8 cellular contexts compared by ENCODE assay signal in the genomic region with DNA sequence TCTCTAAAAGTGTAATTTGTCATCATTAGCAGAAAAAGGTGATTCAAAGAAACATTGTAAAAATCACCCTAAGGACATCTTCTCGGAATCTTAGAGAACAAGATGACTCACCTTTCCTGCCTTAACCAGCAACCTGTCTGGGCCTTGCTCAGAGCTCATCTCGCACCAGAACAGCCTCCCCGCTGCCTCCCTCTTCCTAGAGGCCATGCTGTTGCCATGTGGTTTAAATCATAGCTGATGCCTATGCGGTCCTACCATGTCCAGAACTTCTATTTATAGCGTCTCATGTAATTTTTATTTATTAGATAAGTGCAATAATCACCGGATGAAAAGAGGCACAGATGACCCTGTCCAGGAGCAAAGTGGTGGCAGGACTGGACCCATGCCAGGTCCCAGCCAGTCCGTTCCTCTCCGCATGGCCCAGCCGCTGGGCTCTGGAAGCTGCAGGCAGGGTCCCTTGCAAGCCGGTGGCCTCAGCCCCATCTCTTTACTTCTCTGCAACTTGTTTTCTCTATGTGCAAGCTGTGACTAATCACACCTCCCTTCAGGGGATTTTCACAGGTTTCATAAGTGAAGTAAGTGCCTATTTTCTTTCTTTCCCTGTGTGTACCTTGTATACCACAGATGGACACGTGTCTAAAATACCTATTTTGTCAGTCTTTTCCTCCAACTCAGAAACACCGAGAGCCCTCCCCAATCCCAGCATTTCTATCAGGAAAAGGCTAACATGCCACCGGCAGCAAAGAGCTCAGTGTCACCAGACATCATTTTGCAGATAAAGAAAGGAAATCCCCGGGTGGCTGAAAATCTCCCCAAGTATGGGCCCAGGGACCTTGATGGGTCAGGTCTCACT. TPM values are rescaled to one million over a fixed set of nuclear protein-coding genes. Genes with fewer than 3 reads are reported as not detected.
A peak's percentile ranks its signal among the peaks of the same experiment; 100 is the strongest.
DNase-seq lines count a peak whose midpoint lies in the region; ATAC-seq and TF ChIP-seq lines count a peak whose summit lies in the region.

No MANE protein-coding gene starts in this region.

- H4K20me1 ChIP-seq in osteoblast (ENCODE audit: insufficient read depth, low read length): no peaks in the 10 kb centered on the region

- peaks cover 39% of the 10 kb centered on the region for H3K4me1 Mint-ChIP-seq in CD4-positive, alpha-beta T cell (ENCODE audit: low read depth)

- peaks cover 18% of the 10 kb centered on the region for H3K4me1 ChIP-seq in osteoblast (ENCODE audit: insufficient read depth, low read length)

- H3K9me3 Mint-ChIP-seq in CD4-positive, alpha-beta T cell: no peaks in the 10 kb centered on the region

- H3K4me3 ChIP-seq in osteoblast (ENCODE audit: insufficient read depth, low read length) (no peak overlapping the region), WERI-Rb-1 (ENCODE audit: low read depth, low read length) (no peak overlapping the region)

- intact Hi-C loops in CD4-positive, alpha-beta T cell (cut with DNase I, micrococcal nuclease): loop anchor here in 1 of 2 experiments (2.0 kb wide), 1 partner anchor 19 kb away; no protein-coding TSS in a partner anchor

- H3K36me3 ChIP-seq in osteoblast (ENCODE audit: insufficient read depth, low read length) (no peaks in the 10 kb centered on the region), WERI-Rb-1 (no peaks in the 10 kb centered on the region)

- POLR2A ChIA-PET in CD4-positive, alpha-beta T cell (lab: Charles Lee): interaction anchor here (0.7 to 2.8 kb wide), 5 partner anchors 17 to 144 kb away, joined by 3 to 13 read pairs (median 8); a partner anchor contains a TSS

- peak overlapping the region; percentile 90 for H3K27ac Mint-ChIP-seq in CD4-positive, alpha-beta T cell

- no peak overlapping the region for H3K4me2 ChIP-seq in osteoblast (ENCODE audit: insufficient read depth, low read length)

- peak overlapping the region; percentile 71 for H3K4me3 Mint-ChIP-seq in CD4-positive, alpha-beta T cell

- H3K9me3 ChIP-seq in CD4-positive, alpha-beta T cell (ENCODE audit: control insufficient read depth, low read length): no peaks in the 10 kb centered on the region
- H3K9me3 ChIP-seq in osteoblast (ENCODE audit: low read depth, low read length) (no peaks in the 10 kb centered on the region), WERI-Rb-1 (ENCODE audit: severe bottlenecking) (no peaks in the 10 kb centered on the region)

- no peak overlapping the region for H2AFZ ChIP-seq in osteoblast (ENCODE audit: low read length)

- peak; percentile 80 for ATAC-seq in CD4-positive, alpha-beta T cell (ENCODE audit: poor library complexity)
- ATAC-seq in GM21367 (IDR thresholded peaks at IDR 0.05; ENCODE audit: unreplicated experiment) (peak; percentile 72), HG03565 (IDR thresholded peaks at IDR 0.05; ENCODE audit: unreplicated experiment) (peak; percentile 81)

- H3K27me3 Mint-ChIP-seq in CD4-positive, alpha-beta T cell: no peaks in the 10 kb centered on the region

- H3K36me3 Mint-ChIP-seq in CD4-positive, alpha-beta T cell (ENCODE audit: low read depth): no peaks in the 10 kb centered on the region

- CTCF ChIA-PET in CD4-positive, alpha-beta T cell (lab: Charles Lee): interaction anchor here (0.6 to 2.1 kb wide), 3 partner anchors 25 to 129 kb away, joined by 3 to 6 read pairs (median 4); no protein-coding TSS in a partner anchor

- peak; percentile 36 to 64 (median 58) for DNase-seq in CD4-positive, alpha-beta T cell
- peak; percentile 34 for DNase-seq in activated gamma-delta T cell (lab: John Stamatoyannopoulos, UW)
- peak; percentile 13 for DNase-seq in osteoblast (ENCODE audit: insufficient read length, low spot score, missing footprints)
- DNase-seq in WERI-Rb-1: no peak
- no peak for DNase-seq in RKO (ENCODE audit: low spot score)
- no peak for DNase-seq in NCI-H187 (lab: John Stamatoyannopoulos, UW)

- no peaks in the 10 kb centered on the region for H3K27me3 ChIP-seq in CD4-positive, alpha-beta T cell (ENCODE audit: control insufficient read depth, insufficient read depth, low read length)
- H3K27me3 ChIP-seq in osteoblast (ENCODE audit: insufficient read depth, low read length) (no peaks in the 10 kb centered on the region), WERI-Rb-1 (ENCODE audit: insufficient read depth, low read depth, severe bottlenecking) (no peaks in the 10 kb centered on the region)

- peak overlapping the region; percentile 60 for H3K27ac ChIP-seq in CD4-positive, alpha-beta T cell (ENCODE audit: low read depth, low read length)
- H3K27ac ChIP-seq in osteoblast (ENCODE audit: low read depth, low read length): no peak overlapping the region
- H3K27ac ChIP-seq in WERI-Rb-1: no peak overlapping the region

- TF ChIP-seq CTCF in CD4-positive, alpha-beta T cell (IDR thresholded peaks at IDR 0.05): no peak
- TF ChIP-seq CTCF in osteoblast (IDR thresholded peaks at IDR 0.05; ENCODE audit: extremely low read depth, low read depth, low read length) (no peak), WERI-Rb-1 (IDR thresholded peaks at IDR 0.05; ENCODE audit: low read depth, low read length) (no peak)

- H3K79me2 ChIP-seq in osteoblast (ENCODE audit: insufficient read depth, low read length): no peaks in the 10 kb centered on the region

RNA-seq across cellular contexts. Expression of a gene that starts 27.1 kb away (rescaled TPM):
- 100 to 1,000 TPM; 851 to 874 TPM for total RNA-seq in CD4-positive, alpha-beta T cell
- 50.1 and 52.1 TPM in 2 replicates for total RNA-seq in osteoblast

Comparison
In these comparisons a context has a peak if more than half of its experiments do, and no peak if none do; other contexts are left out.
1. DNase-seq: peak in CD4-positive, alpha-beta T cell (10 of 10), activated gamma-delta T cell (single experiment) and osteoblast (single experiment); none in WERI-Rb-1 (single experiment), RKO (single experiment) and NCI-H187 (0 of 2).
2. RNA of a gene that starts 27.1 kb away (total RNA-seq): 851 to 874 TPM in CD4-positive, alpha-beta T cell; 50.1 to 52.1 TPM in osteoblast; every median in the first group is over 10 times any median in the second.
3. Peak in every context shown above with its lines, with median percentiles within 50 percentile points of each other: ATAC-seq.